8 cellular contexts compared by ENCODE assay signal in genomic region chr6:26224940-26225847, GRCh38.
DNase-seq lines count a peak whose midpoint lies in the region; ATAC-seq and TF ChIP-seq lines count a peak whose summit lies in the region.

No MANE protein-coding gene starts in this region.

- CTCF ChIA-PET in AG04449 (lab: Yijun Ruan, JAX) = interaction anchor here (0.8 to 2.8 kb wide), 5 partner anchors 9 to 107 kb away, joined by 3 to 22 read pairs (median 4); a partner anchor contains a TSS

- peak overlapping the region; percentile 69 for H3K4me3 ChIP-seq in AG04449 (ENCODE audit: low read depth, low read length)
- peak overlapping the region; percentile 61 for H3K4me3 ChIP-seq in epithelial cell of esophagus (ENCODE audit: low read length)
- H3K4me3 ChIP-seq in mucosa of stomach (ENCODE audit: low read length) = peak overlapping the region; percentile 64

- peak; percentile 49 for TF ChIP-seq CTCF in AG04449 (IDR thresholded peaks at IDR 0.05; ENCODE audit: insufficient read depth, low read length, missing control alignments)
- TF ChIP-seq CTCF in epithelial cell of esophagus (IDR thresholded peaks at IDR 0.05; ENCODE audit: insufficient read depth, low read depth, low read length, missing control alignments) = peak; percentile 33
- TF ChIP-seq CTCF in GM13977 (IDR thresholded peaks at IDR 0.05; ENCODE audit: extremely low read depth, insufficient read depth, missing control alignments) = no peak
- no peak for TF ChIP-seq CTCF in GM10266 (IDR thresholded peaks at IDR 0.05; ENCODE audit: control insufficient read depth, insufficient read depth, low read depth, missing control alignments)

- ATAC-seq in GM21423 (IDR thresholded peaks at IDR 0.05; ENCODE audit: unreplicated experiment) = no peak

- in situ Hi-C loops in GM13977 (cut with MboI; ENCODE audit: low pct_unique_long_range_greater_than_20kb, low sequenced_read_pairs, unreplicated experiment) = loop anchor here (25.0 kb wide), 1 partner anchor 1587 kb away; a partner anchor contains a TSS

- no peaks in the 10 kb centered on the region for H3K9me3 ChIP-seq in mucosa of stomach (ENCODE audit: control insufficient read depth, low read length)

- peak overlapping the region; percentile 67 for H3K9ac ChIP-seq in mucosa of stomach (ENCODE audit: low read length)

- no peaks in the 10 kb centered on the region for H3K36me3 ChIP-seq in mucosa of stomach (ENCODE audit: control insufficient read depth, insufficient read depth, low read length)

- POLR2A ChIA-PET in AG04449 (lab: Yijun Ruan, JAX) = interaction anchor here (0.6 to 3.7 kb wide), 10 partner anchors 9 to 104 kb away, joined by 3 to 44 read pairs (median 10); a partner anchor contains a TSS

- no peaks in the 10 kb centered on the region for H3K4me1 ChIP-seq in mucosa of stomach (ENCODE audit: control insufficient read depth, insufficient read depth, low read length)

- DNase-seq in AG04449 (ENCODE audit: low read depth, low spot score) = no peak
- peak; percentile 78 for DNase-seq in NCI-H1436 (lab: John Stamatoyannopoulos, UW)
- DNase-seq in epithelial cell of esophagus (ENCODE audit: low read depth) = peak; percentile 91
- no peak for DNase-seq in OCI-M1 (lab: John Stamatoyannopoulos, UW)
- DNase-seq in GM13977 (ENCODE audit: low spot score) = no peak
- DNase-seq in GM10266 (ENCODE audit: extremely low spot score) = no peak

- H3K27me3 ChIP-seq in mucosa of stomach (ENCODE audit: control insufficient read depth, insufficient read depth, low read length) = no peaks in the 10 kb centered on the region

Comparison
In these comparisons a context has a peak if more than half of its experiments do, and no peak if none do; other contexts are left out.
1. DNase-seq: peak in NCI-H1436 (single experiment) and epithelial cell of esophagus (single experiment); none in AG04449 (single experiment), OCI-M1 (single experiment), GM13977 (single experiment) and GM10266 (single experiment).
2. CTCF ChIP-seq: peak in AG04449 (single experiment) and epithelial cell of esophagus (single experiment); none in GM13977 (single experiment) and GM10266 (single experiment).
3. Peak in every context shown above with its lines, with median percentiles within 50 percentile points of each other: H3K4me3 ChIP-seq.